Comparison of ENCODE assay signal across 9 cellular contexts in genomic region chr14:95597784-95598204, GRCh38.
A peak's percentile ranks its signal among the peaks of the same experiment; 100 is the strongest.
DNase-seq lines count a peak whose midpoint lies in the region; ATAC-seq, FAIRE-seq and TF ChIP-seq lines count a peak whose summit lies in the region.
"Had no signal": no experiment of that assay in that cellular context is flagged by ENCODE, and none has a peak within 500 bp of the region (broad histone marks: within the 10 kb centered on the region; RNA-seq: fewer than 3 reads in every experiment).

No MANE protein-coding gene starts in this region.

- intact Hi-C loops in right lobe of liver (cut with DNase I): no loop called here

- no peak overlapping the region for H3K27ac ChIP-seq in astrocyte (ENCODE audit: low read depth, low read length)
- no peak overlapping the region for H3K27ac ChIP-seq in right lobe of liver
- H3K27ac ChIP-seq in MM.1S (ENCODE audit: low read length): no peak overlapping the region
- H3K27ac ChIP-seq: KMS-11 had no signal

- H3K4me1 ChIP-seq in astrocyte (ENCODE audit: insufficient read depth, low read length) (no peaks in the 10 kb centered on the region), right lobe of liver (no peaks in the 10 kb centered on the region), MM.1S (ENCODE audit: low read length) (no peaks in the 10 kb centered on the region)

- no peak for TF ChIP-seq POLR2A in right lobe of liver (IDR thresholded peaks at IDR 0.05)

- no peak for ATAC-seq in right lobe of liver
- no peak for ATAC-seq in HG03039 (IDR thresholded peaks at IDR 0.05; ENCODE audit: unreplicated experiment)

- H3K4me3 ChIP-seq in astrocyte (ENCODE audit: insufficient read depth, low read depth, low read length): no peak overlapping the region
- no peak overlapping the region for H3K4me3 ChIP-seq in right lobe of liver
- H3K4me3 ChIP-seq in MM.1S (ENCODE audit: low read length): no peak overlapping the region

- no peaks in the 10 kb centered on the region for H4K20me1 ChIP-seq in astrocyte (ENCODE audit: insufficient read depth, low read length)
- H4K20me1 ChIP-seq in MM.1S (ENCODE audit: insufficient read depth, low read length): no peaks in the 10 kb centered on the region

- DNase-seq in GM19238 (ENCODE audit: insufficient read length, low spot score) (peak; percentile 32), astrocyte (ENCODE audit: low read depth) (peak; percentile 14), right lobe of liver (no peak), HuH-7.5 (ENCODE audit: low spot score) (no peak), MM.1S (no peak)

- H3K79me2 ChIP-seq in astrocyte (ENCODE audit: insufficient read depth, low read length) (no peaks in the 10 kb centered on the region), MM.1S (ENCODE audit: low read length) (no peaks in the 10 kb centered on the region)

- H3K27me3 ChIP-seq in astrocyte (ENCODE audit: insufficient read depth, low read length) (peaks cover 2% of the 10 kb centered on the region), right lobe of liver (no peaks in the 10 kb centered on the region), MM.1S (replicated peaks; ENCODE audit: insufficient read depth, low read length) (no peaks in the 10 kb centered on the region)

- no peak for FAIRE-seq in astrocyte (lab: Jason Lieb, UNC)

- TF ChIP-seq EP300 in Ishikawa (IDR thresholded peaks at IDR 0.05; ENCODE audit: borderline replicate concordance): no peak

- H3K9me2 ChIP-seq in MM.1S (replicated peaks; ENCODE audit: insufficient read depth, low read length): no peaks in the 10 kb centered on the region

- H3K4me2 ChIP-seq in astrocyte (ENCODE audit: low read length) (peak overlapping the region; percentile 62), MM.1S (ENCODE audit: low read depth, low read length) (no peak overlapping the region)
- H3K4me2 ChIP-seq: KMS-11 had no signal

- no peak overlapping the region for H3K27ac Mint-ChIP-seq in astrocyte (ENCODE audit: unreplicated experiment)
- peak overlapping the region in 1 of 3 experiments; percentile 31 for H3K27ac Mint-ChIP-seq in nephron

- no peak for TF ChIP-seq RAD21 in Ishikawa (IDR thresholded peaks at IDR 0.05; ENCODE audit: low read depth)

- H3K9me3 ChIP-seq in astrocyte (ENCODE audit: insufficient read depth, low read depth, low read length): no peaks in the 10 kb centered on the region
- no peaks in the 10 kb centered on the region for H3K9me3 ChIP-seq in right lobe of liver
- no peaks in the 10 kb centered on the region for H3K9me3 ChIP-seq in MM.1S (replicated peaks; ENCODE audit: insufficient read depth, low read length)

- no peaks in the 10 kb centered on the region for H3K4me1 Mint-ChIP-seq in astrocyte (ENCODE audit: low read depth, unreplicated experiment)
- H3K4me1 Mint-ChIP-seq in nephron: peaks cover 3% of the 10 kb centered on the region

- H3K9ac ChIP-seq in astrocyte (ENCODE audit: low read length) (no peak overlapping the region), MM.1S (ENCODE audit: low read length) (no peak overlapping the region)
- H3K9ac ChIP-seq: KMS-11 had no signal

- no peaks in the 10 kb centered on the region for H3K36me3 ChIP-seq in astrocyte (ENCODE audit: insufficient read depth, low read length)
- H3K36me3 ChIP-seq in right lobe of liver: no peaks in the 10 kb centered on the region
- no peaks in the 10 kb centered on the region for H3K36me3 ChIP-seq in MM.1S (replicated peaks; ENCODE audit: insufficient read depth, low read length)

- WGBS in right lobe of liver (ENCODE audit: insufficient coverage, low coverage, low lambda C conversion rate, missing lambda C conversion rate): 5% methylated on average over 19 of the region's 19 CpGs

- H3K9me3 Mint-ChIP-seq in astrocyte (ENCODE audit: unreplicated experiment): no peaks in the 10 kb centered on the region
- H3K9me3 Mint-ChIP-seq in nephron: peaks cover 4% of the 10 kb centered on the region

- no peaks in the 10 kb centered on the region for H3F3A ChIP-seq in MM.1S (ENCODE audit: insufficient read depth, low read length)

- H3K4me3 Mint-ChIP-seq in astrocyte (ENCODE audit: unreplicated experiment) (no peak overlapping the region), nephron (peak overlapping the region in 2 of 3 experiments; percentile 24 to 31)

- peak overlapping the region; percentile 56 for H2AFZ ChIP-seq in astrocyte (ENCODE audit: low read depth, low read length)
- H2AFZ ChIP-seq in MM.1S (ENCODE audit: low read length): no peak overlapping the region

- H3K27me3 Mint-ChIP-seq in astrocyte (ENCODE audit: low read depth, unreplicated experiment) (peaks cover 16% of the 10 kb centered on the region), nephron (ENCODE audit: low read depth) (peaks cover 28% of the 10 kb centered on the region)

- no peaks in the 10 kb centered on the region for H3K36me3 Mint-ChIP-seq in astrocyte (ENCODE audit: low read depth, unreplicated experiment)
- no peaks in the 10 kb centered on the region for H3K36me3 Mint-ChIP-seq in nephron (ENCODE audit: low read depth)

- no peak for TF ChIP-seq CTCF in astrocyte (IDR thresholded peaks at IDR 0.05; ENCODE audit: insufficient read depth, low read depth, low read length)
- no peak for TF ChIP-seq CTCF in nephron (IDR thresholded peaks at IDR 0.05; ENCODE audit: unreplicated experiment in 3 of 3)
- no peak for TF ChIP-seq CTCF in right lobe of liver (IDR thresholded peaks at IDR 0.05)
- no peak for TF ChIP-seq CTCF in MM.1S (IDR thresholded peaks at IDR 0.05; ENCODE audit: low read length)

TF ChIP-seq in Ishikawa, 13 proteins besides CTCF, POLR2A, EP300 and RAD21:
- no peak for TF ChIP-seq TCF12 (IDR thresholded peaks at IDR 0.05; ENCODE audit: low read depth)
- TF ChIP-seq MAX (IDR thresholded peaks at IDR 0.05): 0 out of 2 replicates have a peak, but pooled peaks have one; percentile 40
- no peak for TF ChIP-seq TEAD4 (IDR thresholded peaks at IDR 0.05)
- no peak for TF ChIP-seq YY1 (IDR thresholded peaks at IDR 0.05; ENCODE audit: low read depth)
- TF ChIP-seq NFIC (IDR thresholded peaks at IDR 0.05): no peak
- TF ChIP-seq ZBTB7A (IDR thresholded peaks at IDR 0.05; ENCODE audit: low read depth): no peak
- no peak for TF ChIP-seq TAF1 (IDR thresholded peaks at IDR 0.05; ENCODE audit: low read depth)
- TF ChIP-seq FOXM1 (IDR thresholded peaks at IDR 0.05; ENCODE audit: borderline replicate concordance, low read depth): no peak
- TF ChIP-seq CEBPB (IDR thresholded peaks at IDR 0.05): no peak
- TF ChIP-seq USF1 (IDR thresholded peaks at IDR 0.05): peak; percentile 86
- TF ChIP-seq EGR1 (IDR thresholded peaks at IDR 0.05): no peak
- TF ChIP-seq CREB1 (IDR thresholded peaks at IDR 0.05; ENCODE audit: low read depth): no peak

Comparison
In these comparisons a context has a peak if more than half of its experiments do, and no peak if none do; other contexts are left out.
1. DNase-seq: peak in GM19238 (single experiment) and astrocyte (single experiment); none in right lobe of liver (0 of 3), HuH-7.5 (single experiment) and MM.1S (single experiment).